In the genomic region with DNA sequence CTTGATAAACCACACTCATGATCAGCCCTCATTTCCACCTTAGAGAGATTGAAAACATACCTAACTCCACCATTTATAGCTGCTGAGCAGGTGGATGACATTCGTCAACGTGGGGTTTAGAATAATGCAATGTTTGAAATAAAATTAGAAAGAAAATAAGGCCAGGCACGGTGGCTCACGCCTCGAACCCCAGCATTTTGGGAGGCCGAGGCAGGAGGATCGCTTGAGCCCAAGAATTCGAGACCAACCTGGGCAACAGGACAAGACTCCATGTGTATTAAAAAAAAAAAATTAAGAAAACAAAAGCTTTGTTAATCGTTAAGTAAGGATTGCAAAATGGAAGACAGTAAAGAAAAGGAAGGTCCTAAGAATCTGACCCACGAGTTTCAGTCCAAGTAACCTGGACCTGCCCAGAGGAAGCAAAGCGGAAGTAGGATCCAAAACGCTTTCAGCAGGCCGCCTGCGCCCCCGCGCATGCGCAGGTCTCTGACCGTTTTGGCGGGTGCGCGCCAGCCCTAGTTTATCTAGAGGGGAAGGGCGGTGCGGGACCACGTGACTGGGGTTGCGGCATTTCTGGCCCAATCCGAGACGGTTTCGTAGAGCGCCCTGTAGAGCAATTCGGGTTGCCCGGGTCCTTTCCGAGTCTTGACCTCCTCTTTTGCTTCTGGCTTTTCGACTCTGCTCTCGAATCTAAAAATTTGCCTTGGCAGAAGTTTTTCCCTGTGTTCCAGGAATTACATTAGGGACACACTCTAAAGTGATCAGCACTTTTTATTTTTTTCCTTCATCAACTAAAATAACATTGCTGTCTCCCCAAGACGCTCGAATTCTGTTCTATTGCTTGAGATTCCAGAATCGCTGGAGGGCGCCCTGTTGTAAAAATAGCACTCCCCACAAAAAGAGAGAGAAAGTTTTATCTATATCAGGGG, we compare ENCODE assay signal across 1 cellular context.
TF ChIP-seq lines count a peak whose summit lies in the region.

No MANE protein-coding gene starts in this region.

TF ChIP-seq in neural cell, 6 proteins besides CTCF, POLR2A, EP300 and RAD21 (continued from another document):
- no peak for TF ChIP-seq REST (IDR thresholded peaks at IDR 0.05; ENCODE audit: borderline replicate concordance)
